In genomic region chr15:99104788-99105515, GRCh38 we compare ENCODE assay signal across 8 cellular contexts. TPM values are rescaled to one million over a fixed set of nuclear protein-coding genes. Genes with fewer than 3 reads are reported as not detected.
DNase-seq lines count a peak whose midpoint lies in the region; ATAC-seq and TF ChIP-seq lines count a peak whose summit lies in the region.

A gene with protein sequence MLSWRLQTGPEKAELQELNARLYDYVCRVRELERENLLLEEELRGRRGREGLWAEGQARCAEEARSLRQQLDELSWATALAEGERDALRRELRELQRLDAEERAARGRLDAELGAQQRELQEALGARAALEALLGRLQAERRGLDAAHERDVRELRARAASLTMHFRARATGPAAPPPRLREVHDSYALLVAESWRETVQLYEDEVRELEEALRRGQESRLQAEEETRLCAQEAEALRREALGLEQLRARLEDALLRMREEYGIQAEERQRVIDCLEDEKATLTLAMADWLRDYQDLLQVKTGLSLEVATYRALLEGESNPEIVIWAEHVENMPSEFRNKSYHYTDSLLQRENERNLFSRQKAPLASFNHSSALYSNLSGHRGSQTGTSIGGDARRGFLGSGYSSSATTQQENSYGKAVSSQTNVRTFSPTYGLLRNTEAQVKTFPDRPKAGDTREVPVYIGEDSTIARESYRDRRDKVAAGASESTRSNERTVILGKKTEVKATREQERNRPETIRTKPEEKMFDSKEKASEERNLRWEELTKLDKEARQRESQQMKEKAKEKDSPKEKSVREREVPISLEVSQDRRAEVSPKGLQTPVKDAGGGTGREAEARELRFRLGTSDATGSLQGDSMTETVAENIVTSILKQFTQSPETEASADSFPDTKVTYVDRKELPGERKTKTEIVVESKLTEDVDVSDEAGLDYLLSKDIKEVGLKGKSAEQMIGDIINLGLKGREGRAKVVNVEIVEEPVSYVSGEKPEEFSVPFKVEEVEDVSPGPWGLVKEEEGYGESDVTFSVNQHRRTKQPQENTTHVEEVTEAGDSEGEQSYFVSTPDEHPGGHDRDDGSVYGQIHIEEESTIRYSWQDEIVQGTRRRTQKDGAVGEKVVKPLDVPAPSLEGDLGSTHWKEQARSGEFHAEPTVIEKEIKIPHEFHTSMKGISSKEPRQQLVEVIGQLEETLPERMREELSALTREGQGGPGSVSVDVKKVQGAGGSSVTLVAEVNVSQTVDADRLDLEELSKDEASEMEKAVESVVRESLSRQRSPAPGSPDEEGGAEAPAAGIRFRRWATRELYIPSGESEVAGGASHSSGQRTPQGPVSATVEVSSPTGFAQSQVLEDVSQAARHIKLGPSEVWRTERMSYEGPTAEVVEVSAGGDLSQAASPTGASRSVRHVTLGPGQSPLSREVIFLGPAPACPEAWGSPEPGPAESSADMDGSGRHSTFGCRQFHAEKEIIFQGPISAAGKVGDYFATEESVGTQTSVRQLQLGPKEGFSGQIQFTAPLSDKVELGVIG (N-terminal part only) (plus strand): TSS chr15:99105080. CDS start chr15:99105200, 120 bp downstream.

- in situ Hi-C loops in KBM-7 (cut with MboI; ENCODE audit: low pct_unique_long_range_greater_than_20kb, low sequenced_read_pairs): no loop called here

- peak; percentile 56 for ATAC-seq in GM21786 (IDR thresholded peaks at IDR 0.05; ENCODE audit: unreplicated experiment)

- POLR2A ChIA-PET in GM10248 (lab: Yijun Ruan, JAX): interaction anchor here (0.7 to 0.9 kb wide), 2 partner anchors 31 to 628 kb away, joined by 3 to 5 read pairs; partner anchors contain the start of gene LYSMD4

- CTCF ChIA-PET in GM10248 (lab: Yijun Ruan, JAX): interaction anchor here (0.7 to 3.4 kb wide), 22 partner anchors 14 to 651 kb away, joined by 3 to 28 read pairs (median 3); no protein-coding TSS in a partner anchor

- peak within 1 kb of the TSS; percentile 65 for H3K27ac ChIP-seq in cingulate gyrus (ENCODE audit: low read depth, low read length)

- peak; percentile 78 for TF ChIP-seq CTCF in GM10248 (IDR thresholded peaks at IDR 0.05; ENCODE audit: control extremely low read depth, extremely low read depth, low read depth, missing control alignments)

- DNase-seq in GM10248 (ENCODE audit: extremely low spot score): peak; percentile 90
- DNase-seq in KBM-7: peak; percentile 69
- DNase-seq in SK-N-DZ (ENCODE audit: low spot score): peak; percentile 86
- peak; percentile 80 for DNase-seq in kidney tubule cell (ENCODE audit: low spot score)
- peak; percentile 22 for DNase-seq in stimulated activated CD4-positive, alpha-beta T cell treated with anti-CD3 and anti-CD28 coated beads, Interleukin-12 subunit alpha, Interleukin-12 subunit beta, amount 100 ng/mL, for 4 hours
- no peak for DNase-seq in NK-92 treated with Interleukin-12 subunit alpha and Interleukin-12 subunit beta, amount 100 ng/mL, for 24 hours (lab: John Stamatoyannopoulos, UW)

RNA-seq across cellular contexts. Expression of the gene that starts here (rescaled TPM):
- 5.9 and 6.0 TPM in 2 replicates for polyA plus RNA-seq in SK-N-DZ (2014; cell fraction: cytosol; rRNA removed)
- 14.7 and 23.6 TPM in 2 replicates for polyA plus RNA-seq in SK-N-DZ (2014; cell fraction: nucleus; rRNA removed)
